In the genomic region with DNA sequence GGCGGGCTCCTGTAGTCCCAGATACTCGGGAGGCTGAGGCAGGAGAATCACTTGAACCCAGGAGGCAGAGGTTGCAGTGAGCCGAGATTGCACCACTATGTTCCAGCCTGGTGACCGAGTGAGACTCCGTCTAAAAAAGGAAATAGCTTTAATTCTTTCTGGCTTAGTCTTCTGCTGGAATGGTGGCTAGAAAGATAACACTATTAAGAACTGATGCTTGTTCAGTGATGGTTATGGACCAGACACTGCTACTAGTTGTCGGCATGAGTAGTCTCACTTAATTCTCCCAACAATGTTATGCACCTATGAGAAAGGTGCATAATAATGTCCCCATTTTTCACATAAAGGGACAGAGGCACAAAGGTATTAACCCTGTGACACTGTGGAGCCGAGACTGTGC, we compare ENCODE assay signal across 26 cellular contexts.
"Had no signal": no experiment of that assay in that cellular context is flagged by ENCODE, and none has a peak within 500 bp of the region (broad histone marks: within the 10 kb centered on the region; RNA-seq: fewer than 3 reads in every experiment).

No MANE protein-coding gene starts in this region.

- H3K27me3 ChIP-seq: ascending aorta, breast epithelium, colonic mucosa, pancreas, upper lobe of left lung, vagina had no signal

- H3K36me3 ChIP-seq: ascending aorta, breast epithelium, colonic mucosa, pancreas, prostate gland, upper lobe of left lung, vagina had no signal

- DNase-seq: activated B cell treated with CpG ODN at 0.5 μM for 24 hours; activated effector memory CD4-positive, alpha-beta T cell treated with Interleukin-2 at 50 U/mL for 16 hours; activated naive CD4-positive, alpha-beta T cell treated with Interleukin-2 at 50 U/mL for 16 hours; activated T-cell treated with anti-CD3 and anti-CD28 coated beads for 4 hours; colonic mucosa; dorsolateral prefrontal cortex; effector memory CD4-positive, alpha-beta T cell; head of caudate nucleus; hippocampal formation; kidney; left colon; naive B cell; nephron progenitor cell; pancreas; retina; stimulated activated CD4-positive, alpha-beta T cell treated with anti-CD3 and anti-CD28 coated beads, Interleukin-4, amount 100 ng/mL, for 24 hours; stimulated activated CD8-positive, alpha-beta memory T cell treated with anti-CD3 and anti-CD28 coated beads, Interleukin-4, amount 100 ng/mL, for 48 hours; stimulated activated naive CD8-positive, alpha-beta T cell treated with anti-CD3 and anti-CD28 coated beads, Interleukin-15, amount 100 ng/mL, for 72 hours; substantia nigra; T-helper 2 cell; upper lobe of left lung had no signal

- H3K9me3 ChIP-seq: ascending aorta, breast epithelium, colonic mucosa, pancreas, prostate gland, upper lobe of left lung, vagina had no signal

- H3K4me1 ChIP-seq: ascending aorta, breast epithelium, colonic mucosa, prostate gland, vagina had no signal

- H3K27ac ChIP-seq: ascending aorta, breast epithelium, colonic mucosa, dorsolateral prefrontal cortex, pancreas, prostate gland, skin epidermis, upper lobe of left lung, vagina had no signal

- H3K4me3 ChIP-seq: ascending aorta, breast epithelium, colonic mucosa, dorsolateral prefrontal cortex, pancreas, prostate gland, skin epidermis, upper lobe of left lung, vagina had no signal
